In genomic region chrX:115900425-115900824, GRCh38 we compare ENCODE assay signal across 24 cellular contexts.
DNase-seq lines count a peak whose midpoint lies in the region; ATAC-seq, FAIRE-seq and TF ChIP-seq lines count a peak whose summit lies in the region.
"Had no signal": no experiment of that assay in that cellular context is flagged by ENCODE, and none has a peak within 500 bp of the region (broad histone marks: within the 10 kb centered on the region; RNA-seq: fewer than 3 reads in every experiment).

No MANE protein-coding gene starts in this region.

- no peak overlapping the region for H3K23ac ChIP-seq in H9 (ENCODE audit: insufficient read length, low read depth, low read length)

- no peak overlapping the region for H3K4me3 Mint-ChIP-seq in H9
- H3K4me3 Mint-ChIP-seq: B cell; CD8-positive, alpha-beta T cell; GM23338 had no signal

- TF ChIP-seq POLR2A in GM12891 (IDR thresholded peaks at IDR 0.05; ENCODE audit: low read depth, low read length) = no peak

- H3K27me3 Mint-ChIP-seq in H9 (ENCODE audit: low read depth) = peaks cover 25% of the 10 kb centered on the region
- H3K27me3 Mint-ChIP-seq: B cell; CD4-positive, CD25-positive, alpha-beta regulatory T cell had no signal

- H2BK20ac ChIP-seq in H9 (ENCODE audit: low read depth, low read length, poor library complexity, severe bottlenecking) = no peak overlapping the region

- H3T11ph ChIP-seq in H9 (ENCODE audit: low read length) = no peak overlapping the region

- H4K91ac ChIP-seq in H9 (ENCODE audit: insufficient read length, low read depth, low read length) = no peak overlapping the region

- no peak overlapping the region for H2BK12ac ChIP-seq in H9 (ENCODE audit: insufficient read length, low read depth, low read length)

- no peaks in the 10 kb centered on the region for H4K20me1 ChIP-seq in H9 (ENCODE audit: control insufficient read depth, insufficient read depth, insufficient read length)
- H4K20me1 ChIP-seq: BLaER1 had no signal

- no CpG with 5 or more reads among the region's 4 CpGs for WGBS in H9 (ENCODE audit: extremely low coverage, insufficient read length, low lambda C conversion rate)

- H3K23me2 ChIP-seq in H9 (ENCODE audit: insufficient read length, low read depth, low read length, poor library complexity, severe bottlenecking) = no peaks in the 10 kb centered on the region

- H3K27ac ChIP-seq in H9 (ENCODE audit: insufficient read length, low read depth, low read length) = no peak overlapping the region
- H3K27ac ChIP-seq: 22Rv1, BLaER1, C4-2B had no signal

- H2BK5ac ChIP-seq in H9 (ENCODE audit: insufficient read length, low read length) = no peak overlapping the region

- no peak overlapping the region for H3K14ac ChIP-seq in H9 (ENCODE audit: insufficient read depth, low read length)

- no peak overlapping the region for H2BK15ac ChIP-seq in H9 (ENCODE audit: low read depth, low read length)

- FAIRE-seq in GM12891 (lab: Jason Lieb, UNC) = peak; percentile 63
- FAIRE-seq: A204.1, GM12878, H54 had no signal

- no peaks in the 10 kb centered on the region for H3K27me3 ChIP-seq in H9 (ENCODE audit: insufficient read depth, low read length)

- peaks cover 0 to 2% of the 10 kb centered on the region in 2 experiments; a peak in 2 of 5 replicates for H3K9me3 Mint-ChIP-seq in H9
- H3K9me3 Mint-ChIP-seq: CD8-positive, alpha-beta T cell had no signal

- no peak overlapping the region for H4K8ac ChIP-seq in H9 (replicated peaks; ENCODE audit: insufficient read length, low read depth, low read length)

- no peak overlapping the region for H3K4me2 ChIP-seq in H9 (ENCODE audit: insufficient read depth, insufficient read length, low read length)
- H3K4me2 ChIP-seq: BLaER1, GM23338 had no signal

- H3K56ac ChIP-seq in H9 (ENCODE audit: insufficient read length, low read depth, low read length) = no peak overlapping the region

- no peak overlapping the region for H3K18ac ChIP-seq in H9 (ENCODE audit: insufficient read length, low read depth, low read length)

- ATAC-seq in HG03280 (IDR thresholded peaks at IDR 0.05; ENCODE audit: unreplicated experiment) = no peak
- ATAC-seq in HG02885 (IDR thresholded peaks at IDR 0.05; ENCODE audit: poor library complexity, unreplicated experiment) = no peak
- no peak for ATAC-seq in GM21360 (IDR thresholded peaks at IDR 0.05; ENCODE audit: unreplicated experiment)
- ATAC-seq: CD8-positive, alpha-beta T cell; GM12878; GM23338 had no signal

- H3K36me3 Mint-ChIP-seq in H9 (ENCODE audit: insufficient read depth in 1 of 3, low read depth in 3 of 3) = peaks cover 49 to 94% (median 62%) of the 10 kb centered on the region in 3 experiments
- H3K36me3 Mint-ChIP-seq: CD4-positive, CD25-positive, alpha-beta regulatory T cell; CD8-positive, alpha-beta T cell had no signal

- H2AFZ ChIP-seq in H9 (ENCODE audit: low read length) = no peak overlapping the region
- H2AFZ ChIP-seq: GM23338 had no signal

- H3K4me1 Mint-ChIP-seq in H9 = peaks cover 7 to 26% of the 10 kb centered on the region in 2 experiments; a peak in 3 of 4 replicates
- H3K4me1 Mint-ChIP-seq: GM23338 had no signal

- no peak for DNase-seq in GM12891 (ENCODE audit: insufficient read length, low spot score)
- DNase-seq in H9 = peak; percentile 26
- peak; percentile 8 for DNase-seq in mucosa of gallbladder (ENCODE audit: low spot score)
- DNase-seq in posterior vena cava (ENCODE audit: low spot score) = peak; percentile 56
- no peak for DNase-seq in inferior parietal cortex (ENCODE audit: extremely low spot score)
- DNase-seq: Caco-2; CD4-positive, CD25-positive, alpha-beta regulatory T cell; CD8-positive, alpha-beta T cell; DMS 273 treated with DMSO at 0.1 percent for 48 hours; DMS79; EL; GDM1; HCEC 1CT had no signal

- H3K79me2 ChIP-seq in H9 (ENCODE audit: insufficient read depth, low read length) = no peaks in the 10 kb centered on the region

- no peak overlapping the region for H4K5ac ChIP-seq in H9 (ENCODE audit: insufficient read length, low read depth, low read length)

- no peaks in the 10 kb centered on the region for H3K79me1 ChIP-seq in H9 (ENCODE audit: insufficient read depth, low read depth, low read length, poor library complexity, severe bottlenecking)

- H3K4me1 ChIP-seq in H9 (ENCODE audit: insufficient read depth, low read length) = no peaks in the 10 kb centered on the region
- H3K4me1 ChIP-seq: BLaER1, Caco-2 had no signal

- no peak overlapping the region for H3K4ac ChIP-seq in H9 (ENCODE audit: low read depth, low read length)

- intact Hi-C loops in posterior vena cava (cut with DNase I) = no loop called here

- H3K27ac Mint-ChIP-seq in H9 = peak overlapping the region in 1 of 3 experiments; percentile 52; a peak in 1 of 7 replicates
- H3K27ac Mint-ChIP-seq: B cell; CD4-positive, CD25-positive, alpha-beta regulatory T cell; CD8-positive, alpha-beta T cell; GM23338 had no signal

- no peaks in the 10 kb centered on the region for H3K9me3 ChIP-seq in H9 (ENCODE audit: control insufficient read depth, low read depth, low read length)
- H3K9me3 ChIP-seq: Caco-2 had no signal

- H3K9ac ChIP-seq in H9 (ENCODE audit: extremely low read depth, insufficient read length, low read length) = no peak overlapping the region
- H3K9ac ChIP-seq: BLaER1 had no signal

- no peak for TF ChIP-seq CTCF in H9 (conservative IDR thresholded peaks at IDR 0.05)

- H2AK5ac ChIP-seq in H9 (ENCODE audit: insufficient read length, low read length) = no peak overlapping the region

- no peak overlapping the region for H2BK120ac ChIP-seq in H9 (ENCODE audit: low read depth, low read length, poor library complexity, severe bottlenecking)

TF ChIP-seq in GM12891, 5 proteins besides CTCF, POLR2A, EP300 and RAD21:
- no peak for TF ChIP-seq SPI1 (IDR thresholded peaks at IDR 0.05; ENCODE audit: low read depth, low read length)
- no peak for TF ChIP-seq POU2F2 (IDR thresholded peaks at IDR 0.05; ENCODE audit: low read depth, low read length)
- no peak for TF ChIP-seq POLR2AphosphoS5 (IDR thresholded peaks at IDR 0.05; ENCODE audit: low read depth, low read length)
- TF ChIP-seq PAX5 (IDR thresholded peaks at IDR 0.05; ENCODE audit: insufficient read depth, low read length, severe bottlenecking) = no peak
- TF ChIP-seq TAF1 (IDR thresholded peaks at IDR 0.05; ENCODE audit: low read depth, low read length) = no peak

Comparison
In these comparisons a context has a peak if more than half of its experiments do, and no peak if none do; other contexts are left out.
1. DNase-seq: peak in H9 (single experiment), mucosa of gallbladder (single experiment) and posterior vena cava (single experiment); none in GM12891 (single experiment) and inferior parietal cortex (single experiment).